ENCODE assay signal across 27 cellular contexts in genomic region chr1:86821956-86822355, GRCh38.
"Had no signal": no experiment of that assay in that cellular context is flagged by ENCODE, and none has a peak within 500 bp of the region (broad histone marks: within the 10 kb centered on the region; RNA-seq: fewer than 3 reads in every experiment).

No MANE protein-coding gene starts in this region.

- H3K9me3 ChIP-seq: left ventricle myocardium inferior, mucosa of descending colon, ovary, prostate gland, stomach, suprapubic skin, thoracic aorta, tibial artery, uterus had no signal

- H3K4me1 Mint-ChIP-seq: naive thymus-derived CD4-positive, alpha-beta T cell had no signal

- H3K27me3 Mint-ChIP-seq: stimulated activated naive B cell treated with anti-CD40 and anti-IgM and Interleukin-4, amounts not matched to agents 10 μg/mL and 1 μg/mL and 100 μg/mL, for 72 hours; type B pancreatic cell had no signal

- H3K27ac ChIP-seq: left ventricle myocardium inferior, ovary, prostate gland, skin epidermis, stomach, suprapubic skin, thoracic aorta, tibial artery, uterus had no signal

- H3K27ac Mint-ChIP-seq: naive thymus-derived CD4-positive, alpha-beta T cell; natural killer cell treated with Interleukin-12 subunit alpha and Interleukin-12 subunit beta and Interleukin-15 and Interleukin-18, amount 100 ng/mL, for 72 hours; stimulated activated naive B cell treated with anti-CD40 and anti-IgM and Interleukin-4, amounts not matched to agents 10 μg/mL and 1 μg/mL and 100 μg/mL, for 72 hours; type B pancreatic cell had no signal

- H3K27me3 ChIP-seq: ovary, stomach, suprapubic skin, uterus had no signal

- H3K4me1 ChIP-seq: left ventricle myocardium inferior, prostate gland, suprapubic skin, tibial artery, uterus had no signal

- DNase-seq: hippocampal formation; kidney glomerular epithelial cell; left cardiac atrium; left ventricle myocardium inferior; mesendoderm; midbrain; mucosa of descending colon; naive thymus-derived CD4-positive, alpha-beta T cell; ovary; retina; right cardiac atrium; stimulated activated CD4-positive, alpha-beta T cell treated with anti-CD3 and anti-CD28 coated beads, Interleukin-12 subunit alpha, Interleukin-12 subunit beta, amount 100 ng/mL, for 4 hours; stimulated activated CD4-positive, alpha-beta T cell treated with anti-CD3 and anti-CD28 coated beads, Interleukin-15, amount 100 ng/mL, for 24 hours; stimulated activated CD4-positive, alpha-beta T cell treated with anti-CD3 and anti-CD28 coated beads, Interleukin-2, amount 100 ng/mL, for 24 hours; stimulated activated CD4-positive, alpha-beta T cell treated with anti-CD3 and anti-CD28 coated beads, Interleukin-4, amount 100 ng/mL, for 1 hour; stimulated activated naive B cell treated with anti-CD40 and anti-IgM and Interleukin-4, amounts not matched to agents 10 μg/mL and 1 μg/mL and 100 μg/mL, for 72 hours; stimulated activated naive CD8-positive, alpha-beta T cell treated with anti-CD3 and anti-CD28 coated beads, Interleukin-15, Interleukin-2, amounts not matched to agents 100 U/mL and 50 U/mL, for 24 hours; stomach; tibial artery; uterus had no signal

- H3K4me3 Mint-ChIP-seq: naive thymus-derived CD4-positive, alpha-beta T cell; natural killer cell treated with Interleukin-12 subunit alpha and Interleukin-12 subunit beta and Interleukin-15 and Interleukin-18, amount 100 ng/mL, for 72 hours; stimulated activated naive B cell treated with anti-CD40 and anti-IgM and Interleukin-4, amounts not matched to agents 10 μg/mL and 1 μg/mL and 100 μg/mL, for 72 hours; type B pancreatic cell had no signal

- H3K9me3 Mint-ChIP-seq: natural killer cell treated with Interleukin-12 subunit alpha and Interleukin-12 subunit beta and Interleukin-15 and Interleukin-18, amount 100 ng/mL, for 72 hours; type B pancreatic cell had no signal

- H3K4me3 ChIP-seq: left ventricle myocardium inferior, lung, mucosa of descending colon, ovary, prostate gland, skin epidermis, stomach, suprapubic skin, thoracic aorta, tibial artery, uterus had no signal

- H3K36me3 Mint-ChIP-seq: naive thymus-derived CD4-positive, alpha-beta T cell; natural killer cell treated with Interleukin-12 subunit alpha and Interleukin-12 subunit beta and Interleukin-15 and Interleukin-18, amount 100 ng/mL, for 72 hours; stimulated activated naive B cell treated with anti-CD40 and anti-IgM and Interleukin-4, amounts not matched to agents 10 μg/mL and 1 μg/mL and 100 μg/mL, for 72 hours; type B pancreatic cell had no signal

- H3K36me3 ChIP-seq: left ventricle myocardium inferior, ovary, prostate gland, stomach, suprapubic skin, thoracic aorta, tibial artery, uterus had no signal
